In the genomic region with DNA sequence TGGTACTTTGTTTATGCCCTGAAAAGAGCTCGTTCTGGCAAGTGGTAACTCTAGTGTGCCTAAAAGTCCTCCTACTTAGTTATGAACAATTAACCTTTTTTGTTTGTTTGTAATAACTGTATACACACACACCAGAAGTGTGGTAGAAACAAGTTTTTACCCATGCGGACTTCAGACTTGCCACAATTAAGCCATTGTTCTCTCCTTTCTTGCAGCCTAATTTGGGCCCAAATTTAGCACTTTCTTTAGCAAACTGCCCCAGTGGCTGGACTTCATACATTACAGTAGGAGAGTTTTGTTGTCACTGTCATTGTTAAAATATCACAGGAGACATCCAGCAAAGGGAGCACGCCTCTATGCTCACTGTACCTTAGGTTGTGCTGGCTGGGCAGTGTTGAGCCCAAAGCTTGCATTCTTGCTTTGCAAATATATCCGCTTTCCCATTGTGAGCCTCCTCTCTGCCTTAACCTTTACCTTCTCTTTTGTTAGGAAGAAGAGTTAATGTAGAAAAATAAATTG, we compare ENCODE assay signal across 21 cellular contexts.
"Had no signal": no experiment of that assay in that cellular context is flagged by ENCODE, and none has a peak within 500 bp of the region (broad histone marks: within the 10 kb centered on the region; RNA-seq: fewer than 3 reads in every experiment).

No MANE protein-coding gene starts in this region.

- FAIRE-seq: colon, endothelial cell of umbilical vein, islet of Langerhans, keratinocyte had no signal

- DNase-seq: dermis blood vessel endothelial cell; dorsolateral prefrontal cortex; effector CD4-positive, alpha-beta T cell; effector memory CD4-positive, alpha-beta T cell; foreskin keratinocyte; gastrocnemius medialis; glutamatergic neuron; head of caudate nucleus; heart right ventricle; hippocampal formation; left cardiac atrium; left lung; left ventricle myocardium superior; lower lobe of right lung; mesenchymal stem cell; mucosa of descending colon; naive B cell had no signal
